8 cellular contexts compared by ENCODE assay signal in genomic region chr9:127903557-127904475, GRCh38. TPM values are rescaled to one million over a fixed set of nuclear protein-coding genes. Genes with fewer than 3 reads are reported as not detected.
A peak's percentile ranks its signal among the peaks of the same experiment; 100 is the strongest.
DNase-seq lines count a peak whose midpoint lies in the region; ATAC-seq and TF ChIP-seq lines count a peak whose summit lies in the region.

No MANE protein-coding gene starts in this region.

- TF ChIP-seq CTCF in right lobe of liver (IDR thresholded peaks at IDR 0.05), result no peak

- no peaks in the 10 kb centered on the region for H3K27me3 Mint-ChIP-seq in activated naive CD8-positive, alpha-beta T cell treated with anti-CD3 and anti-CD28 coated beads, Interleukin-2, amount 10 ng/mL, durations not matched to agents 7 days and 5 days

- no peaks in the 10 kb centered on the region for H3K27me3 ChIP-seq in right lobe of liver

- H3K27ac ChIP-seq in right lobe of liver, result peak overlapping the region; percentile 43 to 60 (median 55)

- no peak overlapping the region for H3K4me3 ChIP-seq in right lobe of liver

- no peaks in the 10 kb centered on the region for H3K9me3 Mint-ChIP-seq in activated naive CD8-positive, alpha-beta T cell treated with anti-CD3 and anti-CD28 coated beads, Interleukin-2, amount 10 ng/mL, durations not matched to agents 7 days and 5 days

- H3K9me3 ChIP-seq in right lobe of liver, result no peaks in the 10 kb centered on the region

- H3K4me1 Mint-ChIP-seq in activated naive CD8-positive, alpha-beta T cell treated with anti-CD3 and anti-CD28 coated beads, Interleukin-2, amount 10 ng/mL, durations not matched to agents 7 days and 5 days, result peaks cover 44% of the 10 kb centered on the region

- TF ChIP-seq POLR2A in GM19099 (IDR thresholded peaks at IDR 0.05; ENCODE audit: extremely low read depth, insufficient read length, low read depth) (peak; percentile 57), right lobe of liver (IDR thresholded peaks at IDR 0.05) (no peak)

- H3K4me3 Mint-ChIP-seq in activated naive CD8-positive, alpha-beta T cell treated with anti-CD3 and anti-CD28 coated beads, Interleukin-2, amount 10 ng/mL, durations not matched to agents 7 days and 5 days, result peak overlapping the region; percentile 93

- ATAC-seq in activated naive CD8-positive, alpha-beta T cell treated with anti-CD3 and anti-CD28 coated beads, Interleukin-2, amount 10 ng/mL, durations not matched to agents 7 days and 5 days (ENCODE audit: low read depth), result peak; percentile 32
- ATAC-seq in right lobe of liver (peak; percentile 25 to 44 (median 30)), GM21528 (IDR thresholded peaks at IDR 0.05; ENCODE audit: low FRiP score, unreplicated experiment) (no peak)

- no peaks in the 10 kb centered on the region for H3K36me3 ChIP-seq in right lobe of liver

- peaks cover 10% of the 10 kb centered on the region for H3K36me3 Mint-ChIP-seq in activated naive CD8-positive, alpha-beta T cell treated with anti-CD3 and anti-CD28 coated beads, Interleukin-2, amount 10 ng/mL, durations not matched to agents 7 days and 5 days

- peak overlapping the region; percentile 100 for H3K27ac Mint-ChIP-seq in activated naive CD8-positive, alpha-beta T cell treated with anti-CD3 and anti-CD28 coated beads, Interleukin-2, amount 10 ng/mL, durations not matched to agents 7 days and 5 days

- H3K4me1 ChIP-seq in right lobe of liver, result peaks cover 0 to 22% (median 8%) of the 10 kb centered on the region in 4 donors

- intact Hi-C loops in right lobe of liver (cut with DNase I), result no loop called here

- peak; percentile 30 for DNase-seq in RPMI8226
- DNase-seq in activated naive CD8-positive, alpha-beta T cell treated with anti-CD3 and anti-CD28 coated beads, Interleukin-2, amount 10 ng/mL, durations not matched to agents 7 days and 5 days, result peak; percentile 89
- DNase-seq in right lobe of liver, result peak in 1 of 3 donors; percentile 79
- DNase-seq in stimulated activated CD8-positive, alpha-beta memory T cell treated with anti-CD3 and anti-CD28 coated beads, Interleukin-4, amount 100 ng/mL, for 24 hours (ENCODE audit: low read depth), result peak; percentile 77
- no peak for DNase-seq in NCI-H2196 (lab: John Stamatoyannopoulos, UW; ENCODE audit: unreplicated experiment)
- DNase-seq in D341Med (ENCODE audit: low spot score), result no peak

- POLR2A ChIA-PET in activated naive CD8-positive, alpha-beta T cell treated with anti-CD3 and anti-CD28 coated beads, Interleukin-2, amount 10 ng/mL, durations not matched to agents 7 days and 5 days (lab: Charles Lee), result interaction anchor here (0.6 to 5.6 kb wide), 26 partner anchors 11 to 331 kb away, joined by 3 to 187 read pairs (median 4); partner anchors contain the start of genes CDK9, FPGS, NAIF1 and SH2D3C

- 39% methylated on average over 4 of the region's 17 CpGs for WGBS in right lobe of liver (ENCODE audit: insufficient coverage, low coverage, low lambda C conversion rate, missing lambda C conversion rate)

RNA-seq across cellular contexts. Expression of gene ST6GALNAC6, which starts 4.4 kb away (rescaled TPM):
- 100 to 1,000 TPM; 105 to 112 TPM for total RNA-seq in activated naive CD8-positive, alpha-beta T cell treated with anti-CD3 and anti-CD28 coated beads, Interleukin-2, amount 10 ng/mL, durations not matched to agents 7 days and 5 days
- total RNA-seq in right lobe of liver, result 10 to 100 TPM; 22.5 to 40.3 (median 29.8) TPM

RNA-seq across cellular contexts. Expression of gene ST6GALNAC4, which starts 13.0 kb away (rescaled TPM):
- 10 to 100 TPM; 51.1 to 59.5 TPM for total RNA-seq in activated naive CD8-positive, alpha-beta T cell treated with anti-CD3 and anti-CD28 coated beads, Interleukin-2, amount 10 ng/mL, durations not matched to agents 7 days and 5 days
- total RNA-seq in right lobe of liver, result 10 to 100 TPM in 3 of 6 experiments, 1 to 10 TPM in 3; 3.2 to 23.8 (median 11.2) TPM

RNA-seq across cellular contexts. Expression of gene AK1, which starts 26.3 kb away (rescaled TPM):
- total RNA-seq in activated naive CD8-positive, alpha-beta T cell treated with anti-CD3 and anti-CD28 coated beads, Interleukin-2, amount 10 ng/mL, durations not matched to agents 7 days and 5 days, result 10 to 100 TPM; 46.8 to 54.6 TPM
- total RNA-seq in right lobe of liver, result 10 to 100 TPM; 31.4 to 78.6 (median 51.7) TPM

RNA-seq across cellular contexts. Expression of gene PIP5KL1, which starts 26.8 kb away (rescaled TPM):
- total RNA-seq in activated naive CD8-positive, alpha-beta T cell treated with anti-CD3 and anti-CD28 coated beads, Interleukin-2, amount 10 ng/mL, durations not matched to agents 7 days and 5 days, result 1 to 10 TPM; 1.5 to 1.9 TPM
- total RNA-seq in right lobe of liver, result under 1 TPM in 3 of 6 experiments, not detected in 3; 0.58 to 0.81 (median 0.70) TPM

RNA-seq across cellular contexts. Expression of gene DPM2, which starts 33.8 kb away (rescaled TPM):
- 10 to 100 TPM; 49.2 to 54.2 TPM for total RNA-seq in activated naive CD8-positive, alpha-beta T cell treated with anti-CD3 and anti-CD28 coated beads, Interleukin-2, amount 10 ng/mL, durations not matched to agents 7 days and 5 days
- 10 to 100 TPM; 10.6 to 19.1 (median 13.9) TPM for total RNA-seq in right lobe of liver

Comparison
In these comparisons a context has a peak if more than half of its experiments do, and no peak if none do; other contexts are left out.
1. DNase-seq: peak in RPMI8226 (single experiment), activated naive CD8-positive, alpha-beta T cell treated with anti-CD3 and anti-CD28 coated beads, Interleukin-2, amount 10 ng/mL, durations not matched to agents 7 days and 5 days (single experiment) and stimulated activated CD8-positive, alpha-beta memory T cell treated with anti-CD3 and anti-CD28 coated beads, Interleukin-4, amount 100 ng/mL, for 24 hours (single experiment); none in NCI-H2196 (single experiment) and D341Med (single experiment).